In genomic region chr18:23194150-23194968, GRCh38 we compare ENCODE assay signal across 14 cellular contexts. TPM values are rescaled to one million over a fixed set of nuclear protein-coding genes. Genes with fewer than 3 reads are reported as not detected.
DNase-seq lines count a peak whose midpoint lies in the region; ATAC-seq and TF ChIP-seq lines count a peak whose summit lies in the region.
"Had no signal": no experiment of that assay in that cellular context is flagged by ENCODE, and none has a peak within 500 bp of the region (broad histone marks: within the 10 kb centered on the region; RNA-seq: fewer than 3 reads in every experiment).

No MANE protein-coding gene starts in this region.

- no peaks in the 10 kb centered on the region for H3K9me3 ChIP-seq in sigmoid colon
- H3K9me3 ChIP-seq: HAP-1, ovary, tibial nerve had no signal

- TF ChIP-seq CTCF in astrocyte of the spinal cord (IDR thresholded peaks at IDR 0.05; ENCODE audit: low read depth, low read length) (no peak), sigmoid colon (IDR thresholded peaks at IDR 0.05) (no peak)

- no peak for TF ChIP-seq POLR2A in sigmoid colon (IDR thresholded peaks at IDR 0.05)

- ATAC-seq in Right ventricle myocardium superior (ENCODE audit: poor library complexity) (peak; percentile 32), GM21390 (IDR thresholded peaks at IDR 0.05; ENCODE audit: unreplicated experiment) (no peak), GM21515 (IDR thresholded peaks at IDR 0.05; ENCODE audit: unreplicated experiment) (no peak)

- H3K4me3 ChIP-seq in astrocyte of the spinal cord (ENCODE audit: low read depth, low read length) (no peak overlapping the region), sigmoid colon (no peak overlapping the region)
- H3K4me3 ChIP-seq: HAP-1, ovary, tibial nerve had no signal

- DNase-seq in ELR (ENCODE audit: low read depth) (peak; percentile 42), astrocyte of the spinal cord (ENCODE audit: low read depth, low spot score) (peak; percentile 39), Right ventricle myocardium superior (no peak), sigmoid colon (no peak), NOMO-1 (lab: John Stamatoyannopoulos, UW; ENCODE audit: unreplicated experiment in 2 of 2) (no peak), NOMO-1 treated with DMSO at 0.1 percent for 48 hours (lab: John Stamatoyannopoulos, UW; ENCODE audit: unreplicated experiment) (no peak)
- DNase-seq: NCI-H2171, ovary, T-helper 9 cell had no signal

- peaks cover 0 to 10% (median 4%) of the 10 kb centered on the region in 4 donors for H3K4me1 ChIP-seq in sigmoid colon

- intact Hi-C loops in Right ventricle myocardium superior (cut with DNase I), result no loop called here
- intact Hi-C loops in sigmoid colon (cut with DNase I), result loop anchor here (5.0 kb wide), 1 partner anchor 143 kb away; no protein-coding TSS in a partner anchor

- WGBS in sigmoid colon, 2 donors, result 79 to 80% methylated on average over 14 of the region's 14 CpGs

- no peaks in the 10 kb centered on the region for H3K36me3 ChIP-seq in sigmoid colon
- H3K36me3 ChIP-seq: HAP-1, ovary had no signal

- TF ChIP-seq EP300 in sigmoid colon (IDR thresholded peaks at IDR 0.05), result no peak

- no peaks in the 10 kb centered on the region for H3K27me3 ChIP-seq in sigmoid colon
- H3K27me3 ChIP-seq: ovary, tibial nerve had no signal

- peak overlapping the region; percentile 0 to 61 (median 40) for H3K27ac ChIP-seq in sigmoid colon
- H3K27ac ChIP-seq: C4-2B had no signal

- in situ Hi-C loops in astrocyte of the spinal cord (cut with HindIII; ENCODE audit: low sequenced_read_pairs), result no loop called here

RNA-seq across cellular contexts. Expression of gene CABLES1, which starts 59.1 kb away (rescaled TPM):
- total RNA-seq in Right ventricle myocardium superior (3.3 TPM), sigmoid colon (1 to 10 TPM; 1.9 to 4.3 (median 3.8) TPM)
- polyA plus RNA-seq in sigmoid colon, result 1 to 10 TPM; 3.5 to 7.2 (median 5.1) TPM

Comparison
In these comparisons a context has a peak if more than half of its experiments do, and no peak if none do; other contexts are left out.
1. DNase-seq: peak in ELR (single experiment) and astrocyte of the spinal cord (single experiment); none in Right ventricle myocardium superior (single experiment), sigmoid colon (single experiment), NOMO-1 (0 of 2) and NOMO-1 treated with DMSO at 0.1 percent for 48 hours (single experiment).